ENCODE assay signal across 32 cellular contexts in genomic region chr2:188746727-188747126, GRCh38.
DNase-seq lines count a peak whose midpoint lies in the region; ATAC-seq, FAIRE-seq and TF ChIP-seq lines count a peak whose summit lies in the region.
"Had no signal": no experiment of that assay in that cellular context is flagged by ENCODE, and none has a peak within 500 bp of the region (broad histone marks: within the 10 kb centered on the region; RNA-seq: fewer than 3 reads in every experiment).

No MANE protein-coding gene starts in this region.

- H2AFZ ChIP-seq in astrocyte (ENCODE audit: low read depth, low read length) (no peak overlapping the region), fibroblast of lung (ENCODE audit: low read length) (no peak overlapping the region)

- H3K27ac Mint-ChIP-seq in astrocyte (ENCODE audit: unreplicated experiment) = peak overlapping the region; percentile 16
- H3K27ac Mint-ChIP-seq: activated B cell treated with CpG ODN at 0.5 μM for 24 hours; activated CD4-positive, alpha-beta memory T cell treated with anti-CD3 and anti-CD28 coated beads for 36 hours; activated naive CD4-positive, alpha-beta T cell treated with anti-CD3 and anti-CD28 coated beads, Interleukin-2, amount 10 ng/mL, durations not matched to agents 7 days and 5 days; activated T-helper 1 cell treated with anti-CD3 and anti-CD28 coated beads, Interleukin-12 subunit alpha, Interleukin-12 subunit beta, Interleukin-2, Interleukin-4 antibody, amounts not matched to agents 30 ng/mL and 10 ng/mL and 1 ng/mL, durations not matched to agents 14 hours and 24 hours and 36 hours; CD4-positive, CD25-positive, alpha-beta regulatory T cell; immature natural killer cell; mesothelial cell of epicardium; naive B cell had no signal

- H3K4me1 Mint-ChIP-seq in astrocyte (ENCODE audit: low read depth, unreplicated experiment) = peaks cover 4% of the 10 kb centered on the region
- H3K4me1 Mint-ChIP-seq: activated B cell treated with CpG ODN at 0.5 μM for 24 hours; activated naive CD4-positive, alpha-beta T cell treated with anti-CD3 and anti-CD28 coated beads, Interleukin-2, amount 10 ng/mL, durations not matched to agents 7 days and 5 days; CD4-positive, CD25-positive, alpha-beta regulatory T cell; immature natural killer cell; naive B cell had no signal

- H3K4me1 ChIP-seq in astrocyte (ENCODE audit: insufficient read depth, low read length) (no peaks in the 10 kb centered on the region), fibroblast of lung (ENCODE audit: control insufficient read depth, extremely low read depth, insufficient read depth, low read length) (no peaks in the 10 kb centered on the region), suprapubic skin (no peaks in the 10 kb centered on the region)
- H3K4me1 ChIP-seq: left ventricle myocardium inferior, psoas muscle, SJCRH30, vagina had no signal

- H3K79me2 ChIP-seq in astrocyte (ENCODE audit: insufficient read depth, low read length) = no peaks in the 10 kb centered on the region
- no peaks in the 10 kb centered on the region for H3K79me2 ChIP-seq in fibroblast of lung (ENCODE audit: control insufficient read depth, insufficient read depth, low read length)

- H3K9me3 ChIP-seq in astrocyte (ENCODE audit: insufficient read depth, low read depth, low read length) = no peaks in the 10 kb centered on the region
- H3K9me3 ChIP-seq in fibroblast of lung (ENCODE audit: control insufficient read depth, insufficient read depth, low read depth, low read length) = no peaks in the 10 kb centered on the region
- H3K9me3 ChIP-seq in suprapubic skin = no peaks in the 10 kb centered on the region
- H3K9me3 ChIP-seq: psoas muscle, SJCRH30, thoracic aorta, vagina had no signal

- H3K36me3 ChIP-seq in astrocyte (ENCODE audit: insufficient read depth, low read length) = no peaks in the 10 kb centered on the region
- H3K36me3 ChIP-seq in fibroblast of lung (ENCODE audit: control insufficient read depth, insufficient read depth, low read length) = no peaks in the 10 kb centered on the region
- H3K36me3 ChIP-seq in suprapubic skin = no peaks in the 10 kb centered on the region
- H3K36me3 ChIP-seq: left ventricle myocardium inferior, SJCRH30, thoracic aorta, vagina had no signal

- H3K27me3 ChIP-seq in astrocyte (ENCODE audit: insufficient read depth, low read length) (no peaks in the 10 kb centered on the region), fibroblast of lung (ENCODE audit: control insufficient read depth, insufficient read depth, low read length) (no peaks in the 10 kb centered on the region), suprapubic skin (no peaks in the 10 kb centered on the region)
- H3K27me3 ChIP-seq: SJCRH30, vagina had no signal

- no peak overlapping the region for H3K4me3 Mint-ChIP-seq in astrocyte (ENCODE audit: unreplicated experiment)
- H3K4me3 Mint-ChIP-seq: activated B cell treated with CpG ODN at 0.5 μM for 24 hours; activated CD4-positive, alpha-beta memory T cell treated with anti-CD3 and anti-CD28 coated beads for 36 hours; activated naive CD4-positive, alpha-beta T cell treated with anti-CD3 and anti-CD28 coated beads, Interleukin-2, amount 10 ng/mL, durations not matched to agents 7 days and 5 days; activated T-helper 1 cell treated with anti-CD3 and anti-CD28 coated beads, Interleukin-12 subunit alpha, Interleukin-12 subunit beta, Interleukin-2, Interleukin-4 antibody, amounts not matched to agents 30 ng/mL and 10 ng/mL and 1 ng/mL, durations not matched to agents 14 hours and 24 hours and 36 hours; CD4-positive, CD25-positive, alpha-beta regulatory T cell; immature natural killer cell; mesothelial cell of epicardium; naive B cell had no signal

- no peaks in the 10 kb centered on the region for H3K36me3 Mint-ChIP-seq in astrocyte (ENCODE audit: low read depth, unreplicated experiment)
- H3K36me3 Mint-ChIP-seq: activated CD4-positive, alpha-beta memory T cell treated with anti-CD3 and anti-CD28 coated beads for 36 hours; activated naive CD4-positive, alpha-beta T cell treated with anti-CD3 and anti-CD28 coated beads, Interleukin-2, amount 10 ng/mL, durations not matched to agents 7 days and 5 days; CD4-positive, CD25-positive, alpha-beta regulatory T cell; immature natural killer cell; mesothelial cell of epicardium; naive B cell had no signal

- H3K4me3 ChIP-seq in astrocyte (ENCODE audit: insufficient read depth, low read depth, low read length) = no peak overlapping the region
- no peak overlapping the region for H3K4me3 ChIP-seq in fibroblast of lung (replicated peaks in 1 of 4; ENCODE audit: control extremely low read depth in 1 of 4, insufficient read depth in 1 of 4, low read depth in 3 of 4, low read length in 4 of 4)
- H3K4me3 ChIP-seq in skeletal muscle cell (ENCODE audit: low read depth, low read length) = no peak overlapping the region
- no peak overlapping the region for H3K4me3 ChIP-seq in suprapubic skin
- H3K4me3 ChIP-seq: left ventricle myocardium inferior, psoas muscle, SJCRH30, thoracic aorta, vagina had no signal

- H3K9ac ChIP-seq in astrocyte (ENCODE audit: low read length) (no peak overlapping the region), fibroblast of lung (ENCODE audit: insufficient read depth, low read length) (no peak overlapping the region)

- TF ChIP-seq EP300 in suprapubic skin (IDR thresholded peaks at IDR 0.05) = no peak

- H3K27me3 Mint-ChIP-seq in astrocyte (ENCODE audit: low read depth, unreplicated experiment) = no peaks in the 10 kb centered on the region
- H3K27me3 Mint-ChIP-seq: activated B cell treated with CpG ODN at 0.5 μM for 24 hours; activated CD4-positive, alpha-beta memory T cell treated with anti-CD3 and anti-CD28 coated beads for 36 hours; activated naive CD4-positive, alpha-beta T cell treated with anti-CD3 and anti-CD28 coated beads, Interleukin-2, amount 10 ng/mL, durations not matched to agents 7 days and 5 days; CD4-positive, CD25-positive, alpha-beta regulatory T cell; naive B cell had no signal

- TF ChIP-seq CTCF in astrocyte (IDR thresholded peaks at IDR 0.05; ENCODE audit: insufficient read depth, low read depth, low read length) (no peak), fibroblast of lung (conservative IDR thresholded peaks at IDR 0.05 in 1 of 2, IDR thresholded peaks at IDR 0.05 in 1 of 2; ENCODE audit: low read depth in 1 of 2, low read length in 2 of 2) (no peak), suprapubic skin (IDR thresholded peaks at IDR 0.05) (no peak)

- H3K27ac ChIP-seq in astrocyte (ENCODE audit: low read depth, low read length) = no peak overlapping the region
- no peak overlapping the region for H3K27ac ChIP-seq in fibroblast of lung (ENCODE audit: insufficient read depth, low read length)
- no peak overlapping the region for H3K27ac ChIP-seq in suprapubic skin
- H3K27ac ChIP-seq: left ventricle myocardium inferior, psoas muscle, SJCRH30, thoracic aorta, vagina had no signal

- TF ChIP-seq POLR2A in suprapubic skin (IDR thresholded peaks at IDR 0.05) = no peak

- H3K9me3 Mint-ChIP-seq in astrocyte (ENCODE audit: unreplicated experiment) = no peaks in the 10 kb centered on the region
- H3K9me3 Mint-ChIP-seq: activated CD4-positive, alpha-beta memory T cell treated with anti-CD3 and anti-CD28 coated beads for 36 hours; activated naive CD4-positive, alpha-beta T cell treated with anti-CD3 and anti-CD28 coated beads, Interleukin-2, amount 10 ng/mL, durations not matched to agents 7 days and 5 days; activated T-helper 1 cell treated with anti-CD3 and anti-CD28 coated beads, Interleukin-12 subunit alpha, Interleukin-12 subunit beta, Interleukin-2, Interleukin-4 antibody, amounts not matched to agents 30 ng/mL and 10 ng/mL and 1 ng/mL, durations not matched to agents 14 hours and 24 hours and 36 hours had no signal

- H3K4me2 ChIP-seq in astrocyte (ENCODE audit: low read length) = no peak overlapping the region
- H3K4me2 ChIP-seq in fibroblast of lung (ENCODE audit: extremely low read depth, insufficient read depth, low read length) = no peak overlapping the region

- DNase-seq in HCEC 1CT = peak; percentile 56
- peak; percentile 50 for DNase-seq in astrocyte (ENCODE audit: low read depth)
- DNase-seq in fibroblast of lung (ENCODE audit: low read depth in 2 of 2) = peak; percentile 33 to 61
- DNase-seq in skeletal muscle cell (ENCODE audit: low read depth) = peak; percentile 25
- DNase-seq in activated CD4-positive, alpha-beta T cell treated with anti-CD3 and anti-CD28 coated beads for 1 hour = no peak
- no peak for DNase-seq in suprapubic skin (ENCODE audit: low spot score in 2 of 2)
- no peak for DNase-seq in NCI-H345 treated with DMSO at 0.1 percent for 48 hours (lab: John Stamatoyannopoulos, UW; ENCODE audit: unreplicated experiment)
- DNase-seq: activated B cell treated with CpG ODN at 0.5 μM for 24 hours; activated CD4-positive, alpha-beta memory T cell treated with anti-CD3 and anti-CD28 coated beads for 36 hours; activated CD8-positive, alpha-beta memory T cell treated with anti-CD3 and anti-CD28 coated beads, Interleukin-2, amount 50 U/mL, for 4 hours; activated naive CD4-positive, alpha-beta T cell treated with anti-CD3 and anti-CD28 coated beads, Interleukin-2, amount 10 ng/mL, durations not matched to agents 7 days and 5 days; CD4-positive, CD25-positive, alpha-beta regulatory T cell; erythroblast; hypothalamus; immature natural killer cell; left ventricle myocardium inferior; naive B cell; NCI-H1105; NCI-H187 treated with DMSO at 0.1 percent for 48 hours; NCI-H2171 treated with DMSO at 0.1 percent for 48 hours; NCI-H524 treated with DMSO at 0.1 percent for 48 hours; NK-92 treated with Interleukin-12 subunit alpha and Interleukin-12 subunit beta, amount 100 ng/mL, for 24 hours; nucleus accumbens; psoas muscle; SJCRH30; stimulated activated naive CD8-positive, alpha-beta T cell treated with anti-CD3 and anti-CD28 coated beads, Interleukin-15, Interleukin-2, amounts not matched to agents 100 U/mL and 50 U/mL, for 24 hours had no signal

- no peak for FAIRE-seq in astrocyte (lab: Jason Lieb, UNC)
- FAIRE-seq: H1 had no signal

- H4K20me1 ChIP-seq in astrocyte (ENCODE audit: insufficient read depth, low read length) = no peaks in the 10 kb centered on the region
- no peaks in the 10 kb centered on the region for H4K20me1 ChIP-seq in fibroblast of lung (ENCODE audit: control insufficient read depth, extremely low read depth, insufficient read depth, low read length)

- ATAC-seq in HG03097 (IDR thresholded peaks at IDR 0.05; ENCODE audit: low FRiP score, unreplicated experiment) = no peak
- ATAC-seq: psoas muscle; stimulated activated naive CD8-positive, alpha-beta T cell treated with anti-CD3 and anti-CD28 coated beads, Interleukin-15, Interleukin-2, amounts not matched to agents 100 U/mL and 50 U/mL, for 24 hours had no signal

Comparison
In these comparisons a context has a peak if more than half of its experiments do, and no peak if none do; other contexts are left out.
1. DNase-seq: peak in HCEC 1CT (single experiment), astrocyte (single experiment), fibroblast of lung (2 of 2) and skeletal muscle cell (single experiment); none in activated CD4-positive, alpha-beta T cell treated with anti-CD3 and anti-CD28 coated beads for 1 hour (single experiment), suprapubic skin (0 of 2) and NCI-H345 treated with DMSO at 0.1 percent for 48 hours (single experiment).